16 cellular contexts compared by ENCODE assay signal in genomic region chr12:116303929-116304328, GRCh38. TPM values are rescaled to one million over a fixed set of nuclear protein-coding genes. Genes with fewer than 3 reads are reported as not detected.
DNase-seq lines count a peak whose midpoint lies in the region; ATAC-seq and TF ChIP-seq lines count a peak whose summit lies in the region.
"Had no signal": no experiment of that assay in that cellular context is flagged by ENCODE, and none has a peak within 500 bp of the region (broad histone marks: within the 10 kb centered on the region; RNA-seq: fewer than 3 reads in every experiment).

No MANE protein-coding gene starts in this region.

- H3K4me3 ChIP-seq in fibroblast of mammary gland (ENCODE audit: control insufficient read depth, low read depth, low read length) = no peak overlapping the region
- H3K4me3 ChIP-seq: adrenal gland, esophagus muscularis mucosa, GM12878, prostate gland had no signal

- no peak for ATAC-seq in HG02642 (IDR thresholded peaks at IDR 0.05; ENCODE audit: poor library complexity, unreplicated experiment)
- ATAC-seq in CD4-positive, alpha-beta T cell (ENCODE audit: poor library complexity) = no peak
- no peak for ATAC-seq in HG03442 (IDR thresholded peaks at IDR 0.05; ENCODE audit: unreplicated experiment)
- ATAC-seq: GM12878 had no signal

- intact Hi-C loops in CD4-positive, alpha-beta T cell (cut with DNase I, micrococcal nuclease) = no loop called here

- CTCF ChIA-PET in CD4-positive, alpha-beta T cell (lab: Charles Lee) = interaction anchor here (1.9 kb wide), 1 partner anchor 10 kb away, joined by 4 read pairs; no protein-coding TSS in a partner anchor

- H3K9me3 Mint-ChIP-seq in nephron = peaks cover 4% of the 10 kb centered on the region
- H3K9me3 Mint-ChIP-seq in CD4-positive, alpha-beta T cell = no peaks in the 10 kb centered on the region

- H3K9me3 ChIP-seq in CD4-positive, alpha-beta T cell (ENCODE audit: control insufficient read depth, low read length) = no peaks in the 10 kb centered on the region
- H3K9me3 ChIP-seq: adrenal gland, esophagus muscularis mucosa, prostate gland had no signal

- POLR2A ChIA-PET in CD4-positive, alpha-beta T cell (lab: Charles Lee) = no interaction called here

- no peak for TF ChIP-seq CTCF in fibroblast of mammary gland (conservative IDR thresholded peaks at IDR 0.05; ENCODE audit: control insufficient read depth, insufficient read depth, low read depth, low read length)
- no peak for TF ChIP-seq CTCF in nephron (IDR thresholded peaks at IDR 0.05; ENCODE audit: unreplicated experiment in 3 of 3)
- no peak for TF ChIP-seq CTCF in CD4-positive, alpha-beta T cell (IDR thresholded peaks at IDR 0.05)

- peaks cover 53% of the 10 kb centered on the region for H3K4me1 Mint-ChIP-seq in nephron
- H3K4me1 Mint-ChIP-seq in CD4-positive, alpha-beta T cell (ENCODE audit: low read depth) = no peaks in the 10 kb centered on the region

- H3K27ac Mint-ChIP-seq in nephron = peak overlapping the region in 2 of 3 experiments; percentile 40 to 66
- H3K27ac Mint-ChIP-seq in CD4-positive, alpha-beta T cell = no peak overlapping the region
- H3K27ac Mint-ChIP-seq: activated B cell treated with CpG ODN at 0.5 μM for 24 hours, B cell had no signal

- no peak overlapping the region for H3K4me3 Mint-ChIP-seq in nephron
- H3K4me3 Mint-ChIP-seq in CD4-positive, alpha-beta T cell = no peak overlapping the region
- H3K4me3 Mint-ChIP-seq: activated B cell treated with CpG ODN at 0.5 μM for 24 hours, B cell had no signal

- H3K27me3 Mint-ChIP-seq in nephron (ENCODE audit: low read depth) = peaks cover 12% of the 10 kb centered on the region
- no peaks in the 10 kb centered on the region for H3K27me3 Mint-ChIP-seq in CD4-positive, alpha-beta T cell
- H3K27me3 Mint-ChIP-seq: activated B cell treated with CpG ODN at 0.5 μM for 24 hours, B cell had no signal

- H3K27ac ChIP-seq in CD4-positive, alpha-beta T cell (ENCODE audit: low read depth, low read length) = no peak overlapping the region
- H3K27ac ChIP-seq: prostate gland had no signal

- no peaks in the 10 kb centered on the region for H3K36me3 Mint-ChIP-seq in nephron (ENCODE audit: low read depth)
- no peaks in the 10 kb centered on the region for H3K36me3 Mint-ChIP-seq in CD4-positive, alpha-beta T cell (ENCODE audit: low read depth)

- H3K27me3 ChIP-seq in CD4-positive, alpha-beta T cell (ENCODE audit: control insufficient read depth, insufficient read depth, low read length) = no peaks in the 10 kb centered on the region
- H3K27me3 ChIP-seq: adrenal gland, esophagus muscularis mucosa had no signal

- peak; percentile 73 for DNase-seq in EH (ENCODE audit: low read depth)
- DNase-seq in NCI-H226 = peak; percentile 18
- DNase-seq in fibroblast of mammary gland (ENCODE audit: low read depth) = peak; percentile 58
- no peak for DNase-seq in CD4-positive, alpha-beta T cell
- DNase-seq in RPMI8226 = no peak
- DNase-seq: activated B cell treated with CpG ODN at 0.5 μM for 24 hours, adrenal gland, cortex of kidney, DMS79 had no signal

RNA-seq across cellular contexts. Expression of gene MED13L, which starts 26.4 kb away (rescaled TPM):
- 100 to 1,000 TPM; 203 to 208 TPM for total RNA-seq in CD4-positive, alpha-beta T cell

Comparison
In these comparisons a context has a peak if more than half of its experiments do, and no peak if none do; other contexts are left out.
1. DNase-seq: peak in EH (single experiment), NCI-H226 (single experiment) and fibroblast of mammary gland (single experiment); none in CD4-positive, alpha-beta T cell (0 of 10) and RPMI8226 (single experiment).